In the genomic region with DNA sequence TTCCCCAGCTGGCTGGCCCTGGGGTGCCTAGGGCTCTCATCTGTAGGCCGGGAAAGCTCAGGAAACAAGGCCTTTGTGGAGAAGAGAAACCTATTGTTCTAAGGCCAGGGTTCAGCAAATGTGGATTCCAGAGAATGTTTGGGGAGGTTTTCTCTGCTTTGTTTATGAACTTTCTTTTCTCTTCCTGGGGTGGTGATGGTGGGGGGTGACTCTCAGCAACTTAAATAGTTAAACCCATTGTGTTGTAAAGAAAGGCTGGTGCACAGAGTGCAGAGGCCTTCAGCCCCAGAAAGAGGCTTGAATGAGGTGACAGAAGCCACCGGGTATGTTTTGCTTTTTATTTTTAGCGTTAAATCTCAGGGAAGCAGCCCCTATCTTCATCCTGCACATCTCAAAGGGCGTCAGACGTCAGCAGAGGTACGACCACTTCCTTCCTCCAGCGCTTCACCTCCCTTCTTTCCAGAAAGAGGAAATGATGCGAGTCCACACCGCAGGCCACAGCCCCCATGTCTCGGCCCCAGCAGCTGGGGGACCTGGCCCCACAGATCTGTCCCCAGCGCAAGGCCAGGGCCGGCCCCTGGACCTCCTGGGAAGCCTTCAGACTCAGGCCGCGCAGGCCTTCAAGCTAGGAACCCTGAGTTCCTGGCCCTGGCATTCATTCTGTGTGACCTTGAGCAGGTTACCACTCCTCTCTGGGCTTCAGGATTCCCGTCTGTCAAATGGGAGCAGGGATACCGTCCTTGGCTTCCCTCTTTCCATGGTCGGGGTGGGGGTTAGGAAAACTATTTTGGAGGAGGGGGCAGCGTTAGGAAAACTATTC, we compare ENCODE assay signal across 8 cellular contexts. TPM values are rescaled to one million over a fixed set of nuclear protein-coding genes. Genes with fewer than 3 reads are reported as not detected.
DNase-seq lines count a peak whose midpoint lies in the region; ATAC-seq, FAIRE-seq and TF ChIP-seq lines count a peak whose summit lies in the region.

No MANE protein-coding gene starts in this region.

- intact Hi-C loops in endothelial cell of umbilical vein (cut with micrococcal nuclease) (loop anchor here (1.0 to 2.0 kb wide), 5 partner anchors 22 to 78 kb away; partner anchors contain the start of gene ACTR5), thyroid gland (cut with DNase I) (no loop called here)

- POLR2A ChIA-PET in endothelial cell of umbilical vein (lab: Charles Lee): interaction anchor here (0.6 to 2.3 kb wide), 8 partner anchors 21 to 135 kb away, joined by 3 to 9 read pairs (median 3); no protein-coding TSS in a partner anchor

- CTCF ChIA-PET in endothelial cell of umbilical vein (lab: Charles Lee): interaction anchor here (0.8 to 2.6 kb wide), 5 partner anchors 14 to 88 kb away, joined by 3 to 16 read pairs (median 14); no protein-coding TSS in a partner anchor

- H3K9ac ChIP-seq in endothelial cell of umbilical vein (replicated peaks; ENCODE audit: extremely low read depth, insufficient read depth, low read length): peak overlapping the region; percentile 83
- H3K9ac ChIP-seq in parathyroid adenoma: no peak overlapping the region

- peak overlapping the region; percentile 88 for H3K27ac ChIP-seq in endothelial cell of umbilical vein (ENCODE audit: insufficient read depth, low read depth, low read length)
- peak overlapping the region; percentile 15 for H3K27ac ChIP-seq in parathyroid adenoma
- H3K27ac ChIP-seq in thyroid gland: peak overlapping the region in 2 of 3 donors; percentile 50 to 77

- DNase-seq in KG1 (lab: John Stamatoyannopoulos, UW): peak; percentile 84
- DNase-seq in activated CD8-positive, alpha-beta memory T cell treated with anti-CD3 and anti-CD28 coated beads for 24 hours: peak; percentile 84
- peak; percentile 96 for DNase-seq in endothelial cell of umbilical vein (ENCODE audit: low read depth, low spot score)
- DNase-seq in thyroid gland: peak in 1 of 2 donors; percentile 20
- DNase-seq in NCI-H1417 treated with DMSO at 0.1 percent for 48 hours (lab: John Stamatoyannopoulos, UW): no peak
- no peak for DNase-seq in H54 (ENCODE audit: insufficient read length, low spot score)

- H3K4me1 ChIP-seq in endothelial cell of umbilical vein (ENCODE audit: control insufficient read depth, extremely low read depth, insufficient read depth, low read length) (peaks cover 33% of the 10 kb centered on the region), parathyroid adenoma (peaks cover 5% of the 10 kb centered on the region), thyroid gland (peaks cover 9 to 17% of the 10 kb centered on the region in 2 donors)

- no peaks in the 10 kb centered on the region for H3K36me3 ChIP-seq in endothelial cell of umbilical vein (ENCODE audit: control insufficient read depth in 2 of 2, extremely low read depth in 1 of 2, insufficient read depth in 2 of 2, low read length in 2 of 2)
- H3K36me3 ChIP-seq in parathyroid adenoma (ENCODE audit: control insufficient read depth, insufficient read depth, low read length): no peaks in the 10 kb centered on the region
- H3K36me3 ChIP-seq in thyroid gland: no peaks in the 10 kb centered on the region

- no peak for TF ChIP-seq CTCF in endothelial cell of umbilical vein (IDR thresholded peaks at IDR 0.05; ENCODE audit: extremely low read depth in 1 of 2, insufficient read depth in 1 of 2, low read depth in 1 of 2, low read length in 2 of 2)
- TF ChIP-seq CTCF in parathyroid adenoma (IDR thresholded peaks at IDR 0.05): no peak
- TF ChIP-seq CTCF in thyroid gland (IDR thresholded peaks at IDR 0.05): no peak

- H3K27me3 ChIP-seq in endothelial cell of umbilical vein (ENCODE audit: control insufficient read depth in 2 of 2, insufficient read depth in 2 of 2, low read length in 2 of 2) (no peaks in the 10 kb centered on the region), parathyroid adenoma (ENCODE audit: control insufficient read depth, insufficient read depth, low read length) (peaks cover 5% of the 10 kb centered on the region), thyroid gland (peaks cover 10% of the 10 kb centered on the region)

- H3K9me3 ChIP-seq in endothelial cell of umbilical vein (replicated peaks; ENCODE audit: control insufficient read depth, insufficient read depth, low read length): no peaks in the 10 kb centered on the region
- no peaks in the 10 kb centered on the region for H3K9me3 ChIP-seq in parathyroid adenoma (ENCODE audit: control insufficient read depth, low read length)
- no peaks in the 10 kb centered on the region for H3K9me3 ChIP-seq in thyroid gland

- peak; percentile 54 for ATAC-seq in GM18907 (IDR thresholded peaks at IDR 0.05; ENCODE audit: unreplicated experiment)

- peak; percentile 97 for FAIRE-seq in endothelial cell of umbilical vein (lab: Jason Lieb, UNC)
- FAIRE-seq in H54 (lab: Jason Lieb, UNC): no peak

- H4K20me1 ChIP-seq in endothelial cell of umbilical vein (replicated peaks; ENCODE audit: control insufficient read depth, extremely low read depth, insufficient read depth, low read length): no peaks in the 10 kb centered on the region

- H3K79me2 ChIP-seq in endothelial cell of umbilical vein (ENCODE audit: control insufficient read depth, insufficient read depth, low read length) (no peaks in the 10 kb centered on the region), parathyroid adenoma (no peaks in the 10 kb centered on the region)

- WGBS in thyroid gland, 2 donors: 60 to 66% methylated on average over 10 to 18 of the region's 18 CpGs

- H2AFZ ChIP-seq in endothelial cell of umbilical vein (ENCODE audit: low read depth, low read length): peak overlapping the region; percentile 5
- H2AFZ ChIP-seq in parathyroid adenoma: peak overlapping the region; percentile 80

- H3K4me3 ChIP-seq in endothelial cell of umbilical vein (replicated peaks in 1 of 3; ENCODE audit: insufficient read depth in 1 of 3, low read depth in 1 of 3, low read length in 3 of 3): peak overlapping the region; percentile 57 to 87 (median 72)
- H3K4me3 ChIP-seq in parathyroid adenoma (ENCODE audit: low read depth, low read length): peak overlapping the region; percentile 36
- H3K4me3 ChIP-seq in thyroid gland (replicated peaks in 1 of 3): peak overlapping the region in 1 of 3 donors; percentile 37

- dilution Hi-C loops in endothelial cell of umbilical vein (cut with MboI; ENCODE audit: extremely low pct_ligation_motif_present, low sequenced_read_pairs): no loop called here

- peak; percentile 14 for TF ChIP-seq POLR2A in endothelial cell of umbilical vein (IDR thresholded peaks at IDR 0.05; ENCODE audit: low read depth, low read length)
- no peak for TF ChIP-seq POLR2A in thyroid gland (IDR thresholded peaks at IDR 0.05)
- no peak for TF ChIP-seq POLR2A in H54 (IDR thresholded peaks at IDR 0.05; ENCODE audit: low read depth, low read length)

- H3K4me2 ChIP-seq in endothelial cell of umbilical vein (ENCODE audit: insufficient read depth, low read length): peak overlapping the region; percentile 6
- no peak overlapping the region for H3K4me2 ChIP-seq in parathyroid adenoma (ENCODE audit: low read length)

- BruUV-seq in endothelial cell of umbilical vein (replicated peaks; lab: Mats Ljungman, UMichigan): TSS peak; percentile 61

- no peaks in the 10 kb centered on the region for H3K9me1 ChIP-seq in endothelial cell of umbilical vein (replicated peaks; ENCODE audit: control insufficient read depth, extremely low read depth, insufficient read depth, low read length)

TF ChIP-seq in endothelial cell of umbilical vein, 7 proteins besides CTCF, POLR2A, EP300 and RAD21:
- TF ChIP-seq GATA2 (IDR thresholded peaks at IDR 0.05; ENCODE audit: insufficient read depth, insufficient read length, low read depth, low read length): peak; percentile 72
- peak; percentile 41 for TF ChIP-seq JUN (IDR thresholded peaks at IDR 0.05; ENCODE audit: borderline replicate concordance, insufficient read depth, insufficient read length, low read depth)
- peak; percentile 15 for TF ChIP-seq FOS (IDR thresholded peaks at IDR 0.05; ENCODE audit: borderline replicate concordance, insufficient read depth, low read length)
- no peak for TF ChIP-seq MYC (IDR thresholded peaks at IDR 0.05; ENCODE audit: low read depth, low read length)

RNA-seq across cellular contexts. Expression of gene PPP1R16B, which starts 0.6 kb away (rescaled TPM):
- total RNA-seq in endothelial cell of umbilical vein: 52.7 and 68.1 TPM in 2 replicates
- 32.4 and 34.7 TPM in 2 replicates for polyA plus RNA-seq in endothelial cell of umbilical vein
- 32.3 and 32.8 TPM in 2 replicates for polyA plus RNA-seq in endothelial cell of umbilical vein (2011; cell fraction: cytosol; rRNA removed)
- polyA plus RNA-seq in endothelial cell of umbilical vein (2011; cell fraction: nucleus; rRNA removed): 57.5 and 72.3 TPM in 2 replicates
- polyA plus RNA-seq in endothelial cell of umbilical vein (2012): 26.2 and 28.8 TPM in 2 replicates
- polyA minus RNA-seq in endothelial cell of umbilical vein: 92.7 and 97.9 TPM in 2 replicates
- not detected for polyA minus RNA-seq in endothelial cell of umbilical vein (2011; cell fraction: cytosol; rRNA and poly(A)+ RNA removed)
- polyA minus RNA-seq in endothelial cell of umbilical vein (2011; cell fraction: nucleus; rRNA and poly(A)+ RNA removed): 32.1 and 33.3 TPM in 2 replicates
- 10 to 100 TPM in 2 of 4 donors, 1 to 10 TPM in 2; 6.3 to 14.4 (median 9.0) TPM for total RNA-seq in thyroid gland

RNA-seq across cellular contexts. Expression of gene ACTR5, which starts 56.6 kb away (rescaled TPM):
- total RNA-seq in endothelial cell of umbilical vein: 9.7 and 11.3 TPM in 2 replicates
- 8.8 and 8.9 TPM in 2 replicates for polyA plus RNA-seq in endothelial cell of umbilical vein
- polyA plus RNA-seq in endothelial cell of umbilical vein (2011; cell fraction: cytosol; rRNA removed): 8.8 and 9.3 TPM in 2 replicates
- polyA plus RNA-seq in endothelial cell of umbilical vein (2011; cell fraction: nucleus; rRNA removed): 26.9 and 28.0 TPM in 2 replicates
- polyA plus RNA-seq in endothelial cell of umbilical vein (2012): 7.5 and 8.5 TPM in 2 replicates
- polyA minus RNA-seq in endothelial cell of umbilical vein: 8.0 and 8.5 TPM in 2 replicates
- 9.7 TPM for polyA minus RNA-seq in endothelial cell of umbilical vein (2011; cell fraction: cytosol; rRNA and poly(A)+ RNA removed)
- 5.6 and 6.9 TPM in 2 replicates for polyA minus RNA-seq in endothelial cell of umbilical vein (2011; cell fraction: nucleus; rRNA and poly(A)+ RNA removed)
- total RNA-seq in thyroid gland: 10 to 100 TPM in 2 of 4 donors, 1 to 10 TPM in 2; 6.9 to 14.4 (median 10.4) TPM

Comparison
In these comparisons a context has a peak if more than half of its experiments do, and no peak if none do; other contexts are left out.
1. DNase-seq: peak in KG1 (single experiment), activated CD8-positive, alpha-beta memory T cell treated with anti-CD3 and anti-CD28 coated beads for 24 hours (single experiment) and endothelial cell of umbilical vein (single experiment); none in NCI-H1417 treated with DMSO at 0.1 percent for 48 hours (single experiment) and H54 (single experiment).
2. H3K27ac ChIP-seq: peak in every context shown above with its lines; median percentile 88 in endothelial cell of umbilical vein; 64 in thyroid gland; 15 in parathyroid adenoma.